In genomic region chr6:44649365-44650025, GRCh38 we compare ENCODE assay signal across 15 cellular contexts.
A peak's percentile ranks its signal among the peaks of the same experiment; 100 is the strongest.
DNase-seq lines count a peak whose midpoint lies in the region; ATAC-seq and TF ChIP-seq lines count a peak whose summit lies in the region.
"Had no signal": no experiment of that assay in that cellular context is flagged by ENCODE, and none has a peak within 500 bp of the region (broad histone marks: within the 10 kb centered on the region; RNA-seq: fewer than 3 reads in every experiment).

No MANE protein-coding gene starts in this region.

- H3K36me3 ChIP-seq in ACC112 (ENCODE audit: insufficient read depth, low read length) (no peaks in the 10 kb centered on the region), GM23248 (ENCODE audit: low read depth) (no peaks in the 10 kb centered on the region), transverse colon (no peaks in the 10 kb centered on the region)
- H3K36me3 ChIP-seq: SJSA1 had no signal

- no peaks in the 10 kb centered on the region for H4K20me1 ChIP-seq in GM23248 (ENCODE audit: insufficient read depth)

- peaks cover 17% of the 10 kb centered on the region for H3F3A ChIP-seq in GM23248 (ENCODE audit: insufficient read depth)

- TF ChIP-seq CTCF in fibroblast of villous mesenchyme (IDR thresholded peaks at IDR 0.05; ENCODE audit: insufficient read depth, low read depth, low read length): no peak
- TF ChIP-seq CTCF in transverse colon (IDR thresholded peaks at IDR 0.05): no peak

- peak overlapping the region; percentile 47 for H3K4me3 ChIP-seq in ACC112 (ENCODE audit: low read depth, low read length)
- peak overlapping the region; percentile 28; the same call in 1 of the 2 replicates for H3K4me3 ChIP-seq in GM23248
- no peak overlapping the region for H3K4me3 ChIP-seq in fibroblast of villous mesenchyme (ENCODE audit: low read depth, low read length)
- no peak overlapping the region for H3K4me3 ChIP-seq in transverse colon
- H3K4me3 ChIP-seq: SJSA1 had no signal

- H3K4me2 ChIP-seq in GM23248 (ENCODE audit: unreplicated experiment): peak overlapping the region; percentile 50

- H3K27ac ChIP-seq in ACC112 (ENCODE audit: low read depth, low read length) (no peak overlapping the region), GM23248 (peak overlapping the region; percentile 13; the same call in 1 of the 2 replicates), transverse colon (no peak overlapping the region)
- H3K27ac ChIP-seq: epithelial cell of prostate, parathyroid adenoma, SJSA1 had no signal

- H3K9me3 ChIP-seq in GM23248 (ENCODE audit: low read depth) (no peaks in the 10 kb centered on the region), transverse colon (no peaks in the 10 kb centered on the region)
- H3K9me3 ChIP-seq: SJSA1 had no signal

- no peak for TF ChIP-seq EP300 in transverse colon (IDR thresholded peaks at IDR 0.05; ENCODE audit: low read depth)

- in situ Hi-C loops in GM23248 (cut with MboI) (loop anchor here (10.0 kb wide), 3 partner anchors 765 to 1275 kb away; no protein-coding TSS in a partner anchor), transverse colon (cut with MboI; ENCODE audit: low pct_ligation_motif_present in 1 of 4, low pct_unique_long_range_greater_than_20kb in 1 of 4, low sequenced_read_pairs in 3 of 4) (loop anchor here (10.0 to 25.0 kb wide), 5 partner anchors 763 to 1263 kb away; no protein-coding TSS in a partner anchor)

- no peak overlapping the region for H3K9ac ChIP-seq in GM23248
- H3K9ac ChIP-seq: parathyroid adenoma had no signal

- intact Hi-C loops in left colon (cut with DNase I, micrococcal nuclease) (loop anchor here in 1 of 2 donors (10.0 kb wide), 3 partner anchors 165 to 1275 kb away; no protein-coding TSS in a partner anchor), transverse colon (cut with DNase I; ENCODE audit: low total_unique reads) (loop anchor here (10.0 kb wide), 2 partner anchors 725 to 1065 kb away; partner anchors contain the start of gene SUPT3H)

- DNase-seq in GM23248 (peak; percentile 76), fibroblast of villous mesenchyme (ENCODE audit: low read depth) (peak; percentile 47), NK-92 (lab: John Stamatoyannopoulos, UW; ENCODE audit: unreplicated experiment) (no peak), left colon (no peak), transverse colon (no peak)
- DNase-seq in stimulated activated CD4-positive, alpha-beta T cell treated with anti-CD3 and anti-CD28 coated beads, Interleukin-2, amount 100 ng/mL, for 48 hours: no peak
- DNase-seq: cerebellar nuclear complex; DMS153; NCI-H1694 treated with DMSO at 0.1 percent for 48 hours; stimulated activated CD4-positive, alpha-beta T cell treated with anti-CD3 and anti-CD28 coated beads, Interleukin-15, amount 100 ng/mL, for 24 hours had no signal

- H3K4me1 ChIP-seq in ACC112 (ENCODE audit: control insufficient read depth, insufficient read depth, low read length, unreplicated experiment) (peaks cover 11% of the 10 kb centered on the region), GM23248 (ENCODE audit: insufficient read depth) (peaks cover 52% of the 10 kb centered on the region), transverse colon (peaks cover 0 to 15% (median 3%) of the 10 kb centered on the region in 4 donors)

- TF ChIP-seq POLR2A in transverse colon (IDR thresholded peaks at IDR 0.05): no peak

- H3K79me2 ChIP-seq in ACC112 (ENCODE audit: control insufficient read depth, insufficient read depth, low read length, unreplicated experiment) (no peaks in the 10 kb centered on the region), GM23248 (ENCODE audit: insufficient read depth) (no peaks in the 10 kb centered on the region)
- H3K79me2 ChIP-seq: parathyroid adenoma had no signal

- H3K27me3 ChIP-seq in ACC112 (ENCODE audit: insufficient read depth, low read length): no peaks in the 10 kb centered on the region
- no peaks in the 10 kb centered on the region for H3K27me3 ChIP-seq in GM23248 (replicated peaks; ENCODE audit: insufficient read depth)
- no peaks in the 10 kb centered on the region for H3K27me3 ChIP-seq in transverse colon
- H3K27me3 ChIP-seq: SJSA1 had no signal

- H2AFZ ChIP-seq in ACC112 (ENCODE audit: low read length, unreplicated experiment) (peak overlapping the region; percentile 55), GM23248 (peak overlapping the region; percentile 12; the same call in 1 of the 2 replicates)
- H2AFZ ChIP-seq: parathyroid adenoma had no signal

- no peaks in the 10 kb centered on the region for H3K9me2 ChIP-seq in GM23248 (ENCODE audit: insufficient read depth)

- ATAC-seq in SK-N-SH treated with all-trans-retinoic acid at 6 μM for 48 hours (peak; percentile 51), left colon (no peak)

- WGBS in GM23248 (ENCODE audit: low coverage in 1 of 2, low lambda C conversion rate in 2 of 2, missing lambda C conversion rate in 2 of 2), 2 experiments: 2 to 11% methylated on average over 4 of the region's 4 CpGs
- 43 to 66% methylated on average over 4 of the region's 4 CpGs for WGBS in transverse colon (ENCODE audit: low coverage in 1 of 2), 2 donors

TF ChIP-seq in SK-N-SH treated with all-trans-retinoic acid at 6 μM for 48 hours, 23 proteins besides CTCF, POLR2A, EP300 and RAD21:
- no peak for TF ChIP-seq PPARA (CRISPR knock-in tag; IDR thresholded peaks at IDR 0.05; ENCODE audit: borderline replicate concordance)
- no peak for TF ChIP-seq RARB (CRISPR knock-in tag; IDR thresholded peaks at IDR 0.05)
- TF ChIP-seq ZNF70 (CRISPR knock-in tag; IDR thresholded peaks at IDR 0.05): no peak
- TF ChIP-seq, protein P1, sequence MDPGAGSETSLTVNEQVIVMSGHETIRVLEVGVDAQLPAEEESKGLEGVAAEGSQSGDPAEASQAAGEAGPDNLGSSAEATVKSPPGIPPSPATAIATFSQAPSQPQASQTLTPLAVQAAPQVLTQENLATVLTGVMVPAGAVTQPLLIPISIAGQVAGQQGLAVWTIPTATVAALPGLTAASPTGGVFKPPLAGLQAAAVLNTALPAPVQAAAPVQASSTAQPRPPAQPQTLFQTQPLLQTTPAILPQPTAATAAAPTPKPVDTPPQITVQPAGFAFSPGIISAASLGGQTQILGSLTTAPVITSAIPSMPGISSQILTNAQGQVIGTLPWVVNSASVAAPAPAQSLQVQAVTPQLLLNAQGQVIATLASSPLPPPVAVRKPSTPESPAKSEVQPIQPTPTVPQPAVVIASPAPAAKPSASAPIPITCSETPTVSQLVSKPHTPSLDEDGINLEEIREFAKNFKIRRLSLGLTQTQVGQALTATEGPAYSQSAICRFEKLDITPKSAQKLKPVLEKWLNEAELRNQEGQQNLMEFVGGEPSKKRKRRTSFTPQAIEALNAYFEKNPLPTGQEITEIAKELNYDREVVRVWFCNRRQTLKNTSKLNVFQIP (CRISPR knock-in tag; IDR thresholded peaks at IDR 0.05; ENCODE audit: borderline replicate concordance, low read depth): no peak
- no peak for TF ChIP-seq ZFP3 (CRISPR knock-in tag; IDR thresholded peaks at IDR 0.05)
- TF ChIP-seq ARNTL (CRISPR knock-in tag; IDR thresholded peaks at IDR 0.05; ENCODE audit: borderline replicate concordance, low read depth): no peak
- no peak for TF ChIP-seq ZC3H10 (CRISPR knock-in tag; IDR thresholded peaks at IDR 0.05)
- TF ChIP-seq ZFP30 (CRISPR knock-in tag; IDR thresholded peaks at IDR 0.05): no peak
TF ChIP-seq in SK-N-SH treated with all-trans-retinoic acid at 6 μM for 48 hours: peak in this region for 0.

Comparison
In these comparisons a context has a peak if more than half of its experiments do, and no peak if none do; other contexts are left out.
1. H3K4me3 ChIP-seq: peak in ACC112 (single experiment) and GM23248 (single experiment); none in fibroblast of villous mesenchyme (single experiment) and transverse colon (0 of 4).
2. DNase-seq: peak in GM23248 (single experiment) and fibroblast of villous mesenchyme (single experiment); none in NK-92 (single experiment), left colon (0 of 2), stimulated activated CD4-positive, alpha-beta T cell treated with anti-CD3 and anti-CD28 coated beads, Interleukin-2, amount 100 ng/mL, for 48 hours (0 of 2) and transverse colon (single experiment).